In genomic region chr5:15004506-15004905, GRCh38 we compare ENCODE assay signal across 20 cellular contexts.
"Had no signal": no experiment of that assay in that cellular context is flagged by ENCODE, and none has a peak within 500 bp of the region (broad histone marks: within the 10 kb centered on the region; RNA-seq: fewer than 3 reads in every experiment).

No MANE protein-coding gene starts in this region.

- ATAC-seq: gastrocnemius medialis, left lobe of liver, psoas muscle, right lobe of liver had no signal

- H3K9me3 Mint-ChIP-seq: activated naive CD8-positive, alpha-beta T cell treated with anti-CD3 and anti-CD28 coated beads for 36 hours; T-helper 2 cell treated with Interferon-gamma antibody and Interleukin-4, amounts not matched to agents 5 μg/mL and 100 μg/mL, for 36 hours had no signal

- DNase-seq: activated CD4-positive, alpha-beta T cell treated with anti-CD3 and anti-CD28 coated beads for 1 hour; activated CD4-positive, alpha-beta T cell treated with anti-CD3 and anti-CD28 coated beads, Interleukin-2, amount 50 U/mL, for 48 hours; activated gamma-delta T cell treated with Interleukin-2 at 50 U/mL for 16 hours; activated naive CD8-positive, alpha-beta T cell treated with anti-CD3 and anti-CD28 coated beads for 36 hours; activated T-cell treated with anti-CD3 and anti-CD28 coated beads, Interleukin-2, amount 50 U/mL, for 48 hours; effector CD4-positive, alpha-beta T cell; gastrocnemius medialis; heart right ventricle; nephron progenitor cell; psoas muscle; right lobe of liver; spleen; stimulated activated naive CD4-positive, alpha-beta T cell treated with Interleukin-2 at 50 U/mL for 16 hours had no signal

- H3K4me3 Mint-ChIP-seq: activated naive CD8-positive, alpha-beta T cell treated with anti-CD3 and anti-CD28 coated beads for 36 hours; nephron progenitor cell; T-helper 2 cell treated with Interferon-gamma antibody and Interleukin-4, amounts not matched to agents 5 μg/mL and 100 μg/mL, for 36 hours had no signal

- H3K4me3 ChIP-seq: gastrocnemius medialis, heart right ventricle, psoas muscle, right lobe of liver, spleen, suprapubic skin had no signal

- H3K27ac Mint-ChIP-seq: activated naive CD8-positive, alpha-beta T cell treated with anti-CD3 and anti-CD28 coated beads for 36 hours; nephron progenitor cell; T-helper 2 cell treated with Interferon-gamma antibody and Interleukin-4, amounts not matched to agents 5 μg/mL and 100 μg/mL, for 36 hours had no signal

- FAIRE-seq: bronchial epithelial cell, colon, endothelial cell of umbilical vein, islet of Langerhans had no signal

- H3K27ac ChIP-seq: gastrocnemius medialis, heart right ventricle, psoas muscle, right lobe of liver, spleen, suprapubic skin had no signal

- H3K36me3 Mint-ChIP-seq: activated naive CD8-positive, alpha-beta T cell treated with anti-CD3 and anti-CD28 coated beads for 36 hours had no signal

- H3K9me3 ChIP-seq: gastrocnemius medialis, heart right ventricle, psoas muscle, right lobe of liver, spleen, suprapubic skin had no signal

- H3K27me3 Mint-ChIP-seq: activated naive CD8-positive, alpha-beta T cell treated with anti-CD3 and anti-CD28 coated beads for 36 hours had no signal

- H3K27me3 ChIP-seq: gastrocnemius medialis, heart right ventricle, right lobe of liver, suprapubic skin had no signal

- H3K36me3 ChIP-seq: gastrocnemius medialis, heart right ventricle, right lobe of liver, spleen, suprapubic skin had no signal

- H3K4me1 Mint-ChIP-seq: nephron progenitor cell had no signal
